In the genomic region with DNA sequence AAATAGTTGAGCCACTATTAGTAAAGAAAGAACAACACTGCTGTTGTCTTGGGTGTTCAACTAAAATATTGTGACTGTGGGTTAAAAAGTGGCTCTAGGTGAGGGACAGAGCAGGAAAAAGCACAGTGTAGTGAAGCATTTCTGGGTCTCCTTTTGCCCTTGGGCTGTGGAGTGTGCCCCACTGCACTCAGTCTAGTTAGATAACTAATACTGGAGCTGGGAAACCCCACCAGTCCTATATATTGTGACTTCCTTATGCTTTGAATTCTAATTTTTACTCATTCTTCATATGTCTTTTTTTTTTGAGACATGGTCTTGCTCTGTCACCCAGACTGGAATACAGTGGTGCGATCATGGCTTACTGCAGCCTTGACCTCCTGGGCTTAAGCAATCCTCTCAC, we compare ENCODE assay signal across 11 cellular contexts.
"Had no signal": no experiment of that assay in that cellular context is flagged by ENCODE, and none has a peak within 500 bp of the region (broad histone marks: within the 10 kb centered on the region; RNA-seq: fewer than 3 reads in every experiment).

No MANE protein-coding gene starts in this region.

- FAIRE-seq: H1, H54 had no signal

- H3K4me3 Mint-ChIP-seq: GM23338, H9, HFFc6 had no signal

- DNase-seq: GM23248, GOT3, H7, H9, HCEC 1CT, HFFc6 had no signal

- H3K27ac Mint-ChIP-seq: GM23338, H9, HFFc6 had no signal

- H3K36me3 ChIP-seq: HAP-1 had no signal

- ATAC-seq: GM23338, HCT116 had no signal

- H3K27ac ChIP-seq: GM23248 had no signal

- H3K9me3 Mint-ChIP-seq: GM23338, H9, HFFc6 had no signal

- H3K9me3 ChIP-seq: HAP-1 had no signal

- H3K4me2 ChIP-seq: GM23338 had no signal

- H2AFZ ChIP-seq: GM23248, GM23338 had no signal

- H3K4me3 ChIP-seq: GM23248, GM23338, HAP-1 had no signal

- H3K9ac ChIP-seq: GM23248 had no signal
